Comparison of ENCODE assay signal across 10 cellular contexts in genomic region chr19:45090598-45090997, GRCh38. TPM values are rescaled to one million over a fixed set of nuclear protein-coding genes. Genes with fewer than 3 reads are reported as not detected.
DNase-seq lines count a peak whose midpoint lies in the region; ATAC-seq and TF ChIP-seq lines count a peak whose summit lies in the region.
"Had no signal": no experiment of that assay in that cellular context is flagged by ENCODE, and none has a peak within 500 bp of the region (broad histone marks: within the 10 kb centered on the region; RNA-seq: fewer than 3 reads in every experiment).

No MANE protein-coding gene starts in this region.

- peak overlapping the region; percentile 97 for H3K4me3 ChIP-seq in lower lobe of right lung

- H3K27me3 Mint-ChIP-seq in activated T-helper 17 cell treated with anti-CD3 and anti-CD28 coated beads, Interleukin-2, amount 50 U/mL, for 72 hours: no peaks in the 10 kb centered on the region

- H3K27ac Mint-ChIP-seq in activated T-helper 17 cell treated with anti-CD3 and anti-CD28 coated beads, Interleukin-2, amount 50 U/mL, for 72 hours: no peak overlapping the region

- peaks cover 28% of the 10 kb centered on the region for H3K4me1 ChIP-seq in lower lobe of right lung

- peaks cover 91% of the 10 kb centered on the region for H3K36me3 Mint-ChIP-seq in activated T-helper 17 cell treated with anti-CD3 and anti-CD28 coated beads, Interleukin-2, amount 50 U/mL, for 72 hours (ENCODE audit: low read depth)

- H3K27me3 ChIP-seq in lower lobe of right lung (ENCODE audit: low read depth): no peaks in the 10 kb centered on the region
- H3K27me3 ChIP-seq: upper lobe of right lung had no signal

- no peak for DNase-seq in lower lobe of right lung
- no peak for DNase-seq in NCI-H1417 treated with DMSO at 0.1 percent for 48 hours (lab: John Stamatoyannopoulos, UW)
- DNase-seq in cortex of kidney (lab: John Stamatoyannopoulos, UW): no peak
- DNase-seq: activated T-cell treated with anti-CD3 and anti-CD28 coated beads for 4 hours, NCI-H1092, SHP77 treated with DMSO at 0.1 percent for 48 hours had no signal

- H3K36me3 ChIP-seq in lower lobe of right lung: peaks cover 16% of the 10 kb centered on the region

- H3K9me3 Mint-ChIP-seq in activated T-helper 17 cell treated with anti-CD3 and anti-CD28 coated beads, Interleukin-2, amount 50 U/mL, for 72 hours: no peaks in the 10 kb centered on the region

- H3K4me1 Mint-ChIP-seq in activated T-helper 17 cell treated with anti-CD3 and anti-CD28 coated beads, Interleukin-2, amount 50 U/mL, for 72 hours: peaks cover 36% of the 10 kb centered on the region

- intact Hi-C loops in lower lobe of right lung (cut with DNase I): no loop called here

- no peaks in the 10 kb centered on the region for H3K9me3 ChIP-seq in lower lobe of right lung
- H3K9me3 ChIP-seq: upper lobe of right lung had no signal

- H3K27ac ChIP-seq in 22Rv1: peak overlapping the region; percentile 97
- H3K27ac ChIP-seq in lower lobe of right lung: no peak overlapping the region

- ATAC-seq in activated T-helper 17 cell treated with anti-CD3 and anti-CD28 coated beads, Interleukin-2, amount 50 U/mL, for 72 hours (replicated peaks): no peak
- ATAC-seq in lower lobe of right lung (no peak), HG03039 (IDR thresholded peaks at IDR 0.05; ENCODE audit: unreplicated experiment) (no peak)

- peak overlapping the region; percentile 98 for H3K4me3 Mint-ChIP-seq in activated T-helper 17 cell treated with anti-CD3 and anti-CD28 coated beads, Interleukin-2, amount 50 U/mL, for 72 hours

- TF ChIP-seq CTCF in 22Rv1 (IDR thresholded peaks at IDR 0.05) (no peak), lower lobe of right lung (IDR thresholded peaks at IDR 0.05) (no peak)

RNA-seq across cellular contexts. Expression of gene PPP1R37, which starts 2.4 kb away (rescaled TPM):
- 10 to 100 TPM; 19.8 to 27.7 TPM for total RNA-seq in activated T-helper 17 cell treated with anti-CD3 and anti-CD28 coated beads, Interleukin-2, amount 50 U/mL, for 72 hours
- total RNA-seq in lower lobe of right lung: 29.1 TPM

RNA-seq across cellular contexts. Expression of gene GEMIN7, which starts 11.5 kb away (rescaled TPM):
- total RNA-seq in activated T-helper 17 cell treated with anti-CD3 and anti-CD28 coated beads, Interleukin-2, amount 50 U/mL, for 72 hours: 10 to 100 TPM; 56.9 to 57.2 TPM
- total RNA-seq in lower lobe of right lung: 16.1 TPM

RNA-seq across cellular contexts. Expression of gene ZNF296, which starts 14.3 kb away (rescaled TPM):
- 10 to 100 TPM in 1 of 2 donors, 1 to 10 TPM in 1; 6.7 to 11.6 TPM for total RNA-seq in activated T-helper 17 cell treated with anti-CD3 and anti-CD28 coated beads, Interleukin-2, amount 50 U/mL, for 72 hours
- total RNA-seq in lower lobe of right lung: 1.7 TPM

RNA-seq across cellular contexts. Expression of gene CLASRP, which starts 51.8 kb away (rescaled TPM):
- total RNA-seq in activated T-helper 17 cell treated with anti-CD3 and anti-CD28 coated beads, Interleukin-2, amount 50 U/mL, for 72 hours: 10 to 100 TPM; 87.5 TPM
- total RNA-seq in lower lobe of right lung: 71.7 TPM
